9 cellular contexts compared by ENCODE assay signal in genomic region chr12:14258468-14258947, GRCh38.
DNase-seq lines count a peak whose midpoint lies in the region; ATAC-seq, FAIRE-seq and TF ChIP-seq lines count a peak whose summit lies in the region.
"Had no signal": no experiment of that assay in that cellular context is flagged by ENCODE, and none has a peak within 500 bp of the region (broad histone marks: within the 10 kb centered on the region; RNA-seq: fewer than 3 reads in every experiment).

No MANE protein-coding gene starts in this region.

- H2AFZ ChIP-seq in HepG2 (ENCODE audit: low read length) = peak overlapping the region; percentile 18

- ATAC-seq in activated CD8-positive, alpha-beta T cell treated with anti-CD3 and anti-CD28 coated beads for 36 hours = no peak
- peak; percentile 54 for ATAC-seq in HepG2
- no peak for ATAC-seq in HG02623 (IDR thresholded peaks at IDR 0.05; ENCODE audit: unreplicated experiment)

- H3K9me3 Mint-ChIP-seq in activated CD8-positive, alpha-beta T cell treated with anti-CD3 and anti-CD28 coated beads for 36 hours = peaks cover 26% of the 10 kb centered on the region

- intact Hi-C loops in activated CD8-positive, alpha-beta T cell treated with anti-CD3 and anti-CD28 coated beads for 36 hours (cut with micrococcal nuclease) = no loop called here
- intact Hi-C loops in HepG2 (cut with micrococcal nuclease; ENCODE audit: unreplicated experiment) = loop anchor here (1.0 kb wide), 1 partner anchor 196 kb away; no protein-coding TSS in a partner anchor

- H3K4me1 Mint-ChIP-seq in activated CD8-positive, alpha-beta T cell treated with anti-CD3 and anti-CD28 coated beads for 36 hours (ENCODE audit: low read depth) = peaks cover 46% of the 10 kb centered on the region

- no peak for TF ChIP-seq CTCF in activated CD8-positive, alpha-beta T cell treated with anti-CD3 and anti-CD28 coated beads for 36 hours (IDR thresholded peaks at IDR 0.05)
- TF ChIP-seq CTCF in HepG2 (CRISPR knock-in tag; IDR thresholded peaks at IDR 0.05) = no peak

- peak overlapping the region; percentile 60 for H3K27ac ChIP-seq in HepG2 (ENCODE audit: extremely low read length, insufficient read depth, low read length)
- H3K27ac ChIP-seq in subcutaneous abdominal adipose tissue (ENCODE audit: low read depth, low read length) = peak overlapping the region; percentile 85

- TF ChIP-seq EP300 in HepG2 (IDR thresholded peaks at IDR 0.05; ENCODE audit: low read depth in 2 of 2, low read length in 2 of 2) = no peak
- no peak for TF ChIP-seq EP300 in HepG2 (CRISPR knock-in tag; IDR thresholded peaks at IDR 0.05; ENCODE audit: borderline replicate concordance)

- H3K27ac Mint-ChIP-seq in activated CD8-positive, alpha-beta T cell treated with anti-CD3 and anti-CD28 coated beads for 36 hours = peak overlapping the region; percentile 92

- no peaks in the 10 kb centered on the region for H3K9me3 ChIP-seq in HepG2 (ENCODE audit: low read length)
- H3K9me3 ChIP-seq in subcutaneous abdominal adipose tissue (ENCODE audit: control insufficient read depth in 5 of 5, low read length in 5 of 5) = peaks cover 0 to 3% (median 0%) of the 10 kb centered on the region in 5 donors

- no peak overlapping the region for H3K4me3 Mint-ChIP-seq in activated CD8-positive, alpha-beta T cell treated with anti-CD3 and anti-CD28 coated beads for 36 hours

- peak overlapping the region; percentile 58 for H3K9ac ChIP-seq in HepG2 (ENCODE audit: insufficient read depth, low read depth, low read length)
- H3K9ac ChIP-seq in subcutaneous abdominal adipose tissue (ENCODE audit: low read length in 5 of 5) = peak overlapping the region in 3 of 5 donors; percentile 3 to 44 (median 32)

- no peaks in the 10 kb centered on the region for H3K27me3 Mint-ChIP-seq in activated CD8-positive, alpha-beta T cell treated with anti-CD3 and anti-CD28 coated beads for 36 hours

- H4K20me1 ChIP-seq in HepG2 (ENCODE audit: insufficient read depth, low read length) = no peaks in the 10 kb centered on the region

- no TSS peak for BruUV-seq in HepG2 (replicated peaks; lab: Mats Ljungman, UMichigan)

- no peak for FAIRE-seq in HepG2 (lab: Jason Lieb, UNC)

- H3K36me3 Mint-ChIP-seq in activated CD8-positive, alpha-beta T cell treated with anti-CD3 and anti-CD28 coated beads for 36 hours (ENCODE audit: low read depth) = peaks cover 22% of the 10 kb centered on the region

- CTCF ChIA-PET in activated CD8-positive, alpha-beta T cell treated with anti-CD3 and anti-CD28 coated beads for 36 hours (lab: Charles Lee) = interaction anchor here (0.9 to 1.9 kb wide), 11 partner anchors 15 to 196 kb away, joined by 3 to 18 read pairs (median 5); partner anchors contain the start of gene ATF7IP
- CTCF ChIA-PET in HepG2 (lab: Yijun Ruan, JAX; ENCODE audit: low intra/inter-chr PET ratio, low total read pairs) = no interaction called here

- in situ Hi-C loops in HepG2 (cut with HindIII; ENCODE audit: extremely low pct_ligation_motif_present, low pct_unique_long_range_greater_than_20kb) = loop anchor here (5.0 kb wide), 1 partner anchor 129 kb away; no protein-coding TSS in a partner anchor

- peaks cover 48% of the 10 kb centered on the region for H3K4me1 ChIP-seq in HepG2 (ENCODE audit: insufficient read depth, low read length)
- H3K4me1 ChIP-seq in subcutaneous abdominal adipose tissue (ENCODE audit: control insufficient read depth in 5 of 5, insufficient read depth in 5 of 5, low read length in 5 of 5) = peaks cover 8 to 49% (median 44%) of the 10 kb centered on the region in 5 donors

- no peaks in the 10 kb centered on the region for H3K27me3 ChIP-seq in HepG2 (ENCODE audit: control insufficient read depth in 1 of 2, insufficient read depth in 2 of 2, low read length in 2 of 2)
- H3K27me3 ChIP-seq in subcutaneous abdominal adipose tissue (ENCODE audit: control insufficient read depth in 5 of 5, insufficient read depth in 4 of 5, low read length in 5 of 5) = no peaks in the 10 kb centered on the region

- no peaks in the 10 kb centered on the region for H3K36me3 ChIP-seq in HepG2 (replicated peaks in 1 of 2; ENCODE audit: control insufficient read depth in 1 of 2, insufficient read depth in 2 of 2, low read length in 2 of 2)
- no peaks in the 10 kb centered on the region for H3K36me3 ChIP-seq in subcutaneous abdominal adipose tissue (ENCODE audit: control insufficient read depth in 5 of 5, insufficient read depth in 5 of 5, low read length in 5 of 5)
- H3K36me3 ChIP-seq: HAP-1 had no signal

- peak overlapping the region; percentile 82 for H3K4me2 ChIP-seq in HepG2 (ENCODE audit: low read depth, low read length)

- H3K4me3 ChIP-seq in HepG2 (replicated peaks in 1 of 3; ENCODE audit: insufficient read depth in 1 of 3, low read depth in 2 of 3, low read length in 3 of 3) (peak overlapping the region in 2 of 3 experiments; percentile 6 to 34; a peak in 3 of 6 replicates), subcutaneous abdominal adipose tissue (ENCODE audit: low read depth in 1 of 5, low read length in 5 of 5) (peak overlapping the region; percentile 25 to 64 (median 43))
- H3K4me3 ChIP-seq: HAP-1 had no signal

- TF ChIP-seq POLR2A in HepG2 (IDR thresholded peaks at IDR 0.05; ENCODE audit: insufficient read depth in 1 of 2, low read depth in 2 of 2, low read length in 2 of 2) = no peak

- no peak for TF ChIP-seq RAD21 in HepG2 (CRISPR knock-in tag; IDR thresholded peaks at IDR 0.05)

- POLR2A ChIA-PET in activated CD8-positive, alpha-beta T cell treated with anti-CD3 and anti-CD28 coated beads for 36 hours (lab: Charles Lee) = interaction anchor here (0.8 to 2.3 kb wide), 5 partner anchors 15 to 136 kb away, joined by 4 to 13 read pairs (median 9); partner anchors contain the start of gene ATF7IP
- POLR2A ChIA-PET in HepG2 (lab: Yijun Ruan, JAX) = interaction anchor here (1.1 to 1.8 kb wide), 3 partner anchors 107 to 136 kb away, joined by 7 to 39 read pairs (median 10); partner anchors contain the start of gene ATF7IP

- WGBS in HepG2 (ENCODE audit: low lambda C conversion rate) = 38% methylated on average over 2 of the region's 4 CpGs

- DNase-seq in NCI-H510A treated with DMSO at 0.1 percent for 48 hours (lab: John Stamatoyannopoulos, UW) (peak; percentile 46), NCI-H510A (lab: John Stamatoyannopoulos, UW) (no peak), HepG2 (ENCODE audit: low spot score) (no peak), NCI-H2171 (lab: John Stamatoyannopoulos, UW) (no peak)
- no peak for DNase-seq in activated CD8-positive, alpha-beta T cell treated with anti-CD3 and anti-CD28 coated beads for 36 hours
- DNase-seq in stimulated activated CD4-positive, alpha-beta T cell treated with anti-CD3 and anti-CD28 coated beads, Interleukin-1b, Interleukin-23, amount 100 ng/mL, for 48 hours = no peak

- H3K79me2 ChIP-seq in HepG2 (ENCODE audit: insufficient read depth, low read length) = no peaks in the 10 kb centered on the region

TF ChIP-seq in HepG2, 621 proteins besides CTCF, POLR2A, EP300 and RAD21:
- TF ChIP-seq HMG20B (CRISPR knock-in tag; conservative IDR thresholded peaks at IDR 0.05) = no peak
- TF ChIP-seq ZNF337 (CRISPR knock-in tag; IDR thresholded peaks at IDR 0.05; ENCODE audit: borderline replicate concordance, low read depth) = no peak
- TF ChIP-seq RORA (CRISPR knock-in tag; IDR thresholded peaks at IDR 0.05) = no peak
- no peak for TF ChIP-seq KDM1A (CRISPR knock-in tag; IDR thresholded peaks at IDR 0.05)
- no peak for TF ChIP-seq TARDBP (CRISPR knock-in tag; IDR thresholded peaks at IDR 0.05)
- TF ChIP-seq HOXA7 (CRISPR knock-in tag; IDR thresholded peaks at IDR 0.05) = no peak
- TF ChIP-seq AGO1 (IDR thresholded peaks at IDR 0.05; ENCODE audit: low read depth, low read length, poor library complexity, severe bottlenecking) = no peak
- TF ChIP-seq, protein P1, sequence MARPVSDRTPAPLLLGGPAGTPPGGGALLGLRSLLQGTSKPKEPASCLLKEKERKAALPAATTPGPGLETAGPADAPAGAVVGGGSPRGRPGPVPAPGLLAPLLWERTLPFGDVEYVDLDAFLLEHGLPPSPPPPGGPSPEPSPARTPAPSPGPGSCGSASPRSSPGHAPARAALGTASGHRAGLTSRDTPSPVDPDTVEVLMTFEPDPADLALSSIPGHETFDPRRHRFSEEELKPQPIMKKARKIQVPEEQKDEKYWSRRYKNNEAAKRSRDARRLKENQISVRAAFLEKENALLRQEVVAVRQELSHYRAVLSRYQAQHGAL (CRISPR knock-in tag; IDR thresholded peaks at IDR 0.05; ENCODE audit: not compliant biosample characterization) = no peak
- TF ChIP-seq ZNF512B (CRISPR knock-in tag; IDR thresholded peaks at IDR 0.05; ENCODE audit: borderline replicate concordance) = no peak
- TF ChIP-seq RBM22 (optimal IDR thresholded peaks at IDR 0.05; ENCODE audit: low read length) = no peak
TF ChIP-seq in HepG2: peak in this region for 0.
